ENCODE assay signal across 12 cellular contexts in genomic region chr17:65553009-65553645, GRCh38. TPM values are rescaled to one million over a fixed set of nuclear protein-coding genes. Genes with fewer than 3 reads are reported as not detected.
DNase-seq lines count a peak whose midpoint lies in the region; ATAC-seq lines count a peak whose summit lies in the region.
"Had no signal": no experiment of that assay in that cellular context is flagged by ENCODE, and none has a peak within 500 bp of the region (broad histone marks: within the 10 kb centered on the region; RNA-seq: fewer than 3 reads in every experiment).

No MANE protein-coding gene starts in this region.

- peak overlapping the region; percentile 31 for H3K4me3 Mint-ChIP-seq in stimulated activated naive CD8-positive, alpha-beta T cell treated with anti-CD3 and anti-CD28 coated beads, Interleukin-15, Interleukin-2, amounts not matched to agents 100 ng/mL and 50 ng/mL, for 24 hours
- H3K4me3 Mint-ChIP-seq in activated naive CD8-positive, alpha-beta T cell treated with anti-CD3 and anti-CD28 coated beads, Interleukin-2, amount 50 U/mL, for 24 hours: peak overlapping the region; percentile 30

- H3K9me3 Mint-ChIP-seq in stimulated activated naive CD8-positive, alpha-beta T cell treated with anti-CD3 and anti-CD28 coated beads, Interleukin-15, Interleukin-2, amounts not matched to agents 100 ng/mL and 50 ng/mL, for 24 hours: no peaks in the 10 kb centered on the region
- H3K9me3 Mint-ChIP-seq in activated naive CD8-positive, alpha-beta T cell treated with anti-CD3 and anti-CD28 coated beads, Interleukin-2, amount 50 U/mL, for 24 hours: no peaks in the 10 kb centered on the region

- peak overlapping the region; percentile 72 for H3K27ac Mint-ChIP-seq in stimulated activated naive CD8-positive, alpha-beta T cell treated with anti-CD3 and anti-CD28 coated beads, Interleukin-15, Interleukin-2, amounts not matched to agents 100 ng/mL and 50 ng/mL, for 24 hours
- peak overlapping the region; percentile 79 for H3K27ac Mint-ChIP-seq in activated naive CD8-positive, alpha-beta T cell treated with anti-CD3 and anti-CD28 coated beads, Interleukin-2, amount 50 U/mL, for 24 hours

- H3K27me3 Mint-ChIP-seq in stimulated activated naive CD8-positive, alpha-beta T cell treated with anti-CD3 and anti-CD28 coated beads, Interleukin-15, Interleukin-2, amounts not matched to agents 100 ng/mL and 50 ng/mL, for 24 hours: no peaks in the 10 kb centered on the region
- no peaks in the 10 kb centered on the region for H3K27me3 Mint-ChIP-seq in activated naive CD8-positive, alpha-beta T cell treated with anti-CD3 and anti-CD28 coated beads, Interleukin-2, amount 50 U/mL, for 24 hours

- peaks cover 40% of the 10 kb centered on the region for H3K4me1 Mint-ChIP-seq in stimulated activated naive CD8-positive, alpha-beta T cell treated with anti-CD3 and anti-CD28 coated beads, Interleukin-15, Interleukin-2, amounts not matched to agents 100 ng/mL and 50 ng/mL, for 24 hours (ENCODE audit: low read depth)
- H3K4me1 Mint-ChIP-seq in activated naive CD8-positive, alpha-beta T cell treated with anti-CD3 and anti-CD28 coated beads, Interleukin-2, amount 50 U/mL, for 24 hours: peaks cover 32% of the 10 kb centered on the region

- no peak for ATAC-seq in stimulated activated naive CD8-positive, alpha-beta T cell treated with anti-CD3 and anti-CD28 coated beads, Interleukin-15, Interleukin-2, amounts not matched to agents 100 U/mL and 50 U/mL, for 24 hours
- ATAC-seq in activated naive CD8-positive, alpha-beta T cell treated with anti-CD3 and anti-CD28 coated beads, Interleukin-2, amount 50 U/mL, for 24 hours: peak; percentile 45
- ATAC-seq in HG02938 (IDR thresholded peaks at IDR 0.05; ENCODE audit: unreplicated experiment): no peak

- no peak for DNase-seq in stimulated activated naive CD8-positive, alpha-beta T cell treated with anti-CD3 and anti-CD28 coated beads, Interleukin-15, Interleukin-2, amounts not matched to agents 100 U/mL and 50 U/mL, for 24 hours
- DNase-seq in activated naive CD8-positive, alpha-beta T cell treated with anti-CD3 and anti-CD28 coated beads, Interleukin-2, amount 50 U/mL, for 24 hours: no peak
- DNase-seq in iris pigment epithelial cell (ENCODE audit: low read depth) (peak; percentile 77), hippocampal formation (lab: John Stamatoyannopoulos, UW) (no peak), NCI-H345 treated with DMSO at 0.1 percent for 48 hours (lab: John Stamatoyannopoulos, UW; ENCODE audit: unreplicated experiment) (no peak), ureter (ENCODE audit: low spot score) (no peak)
- DNase-seq: NCI-H510A; ovary; SHP77; stimulated activated CD4-positive, alpha-beta T cell treated with anti-CD3 and anti-CD28 coated beads, Interleukin-2, amount 100 ng/mL, for 48 hours had no signal

- peaks cover 18% of the 10 kb centered on the region for H3K36me3 Mint-ChIP-seq in stimulated activated naive CD8-positive, alpha-beta T cell treated with anti-CD3 and anti-CD28 coated beads, Interleukin-15, Interleukin-2, amounts not matched to agents 100 ng/mL and 50 ng/mL, for 24 hours (ENCODE audit: low read depth)
- peaks cover 13% of the 10 kb centered on the region for H3K36me3 Mint-ChIP-seq in activated naive CD8-positive, alpha-beta T cell treated with anti-CD3 and anti-CD28 coated beads, Interleukin-2, amount 50 U/mL, for 24 hours (ENCODE audit: low read depth)

RNA-seq across cellular contexts. Expression of gene AXIN2, which starts 8.3 kb away (rescaled TPM):
- 11.8 TPM for total RNA-seq in ureter
